Comparison of ENCODE assay signal across 8 cellular contexts in genomic region chr7:74365320-74366022, GRCh38.
DNase-seq lines count a peak whose midpoint lies in the region; ATAC-seq, FAIRE-seq and TF ChIP-seq lines count a peak whose summit lies in the region.

No MANE protein-coding gene starts in this region.

- peak; percentile 28 for DNase-seq in HCT116 (ENCODE audit: low read depth, low spot score)
- peak; percentile 65 for DNase-seq in NCI-H82 treated with DMSO at 0.1 percent for 48 hours (lab: John Stamatoyannopoulos, UW; ENCODE audit: unreplicated experiment)
- DNase-seq in neural progenitor cell (ENCODE audit: low spot score) = peak; percentile 95
- no peak for DNase-seq in stimulated activated CD4-positive, alpha-beta T cell treated with anti-CD3 and anti-CD28 coated beads, Interleukin-2, amount 100 ng/mL, for 24 hours
- no peak for DNase-seq in GM19239 (ENCODE audit: insufficient read length, low spot score)
- no peak for DNase-seq in effector memory CD4-positive, alpha-beta T cell

- H3K4me3 ChIP-seq in HCT116 (replicated peaks in 1 of 2; ENCODE audit: low read depth in 1 of 2, low read length in 2 of 2) = no peak overlapping the region
- no peak overlapping the region for H3K4me3 ChIP-seq in neural progenitor cell
- no peak overlapping the region for H3K4me3 ChIP-seq in effector memory CD4-positive, alpha-beta T cell (ENCODE audit: insufficient read depth, low read depth, low read length, poor library complexity, severe bottlenecking)

- FAIRE-seq in GM19239 (lab: Jason Lieb, UNC) = no peak

- H3K27me3 Mint-ChIP-seq in neural progenitor cell (ENCODE audit: insufficient read depth, low read depth) = no peaks in the 10 kb centered on the region

- no peaks in the 10 kb centered on the region for H3K9me2 ChIP-seq in HCT116 (ENCODE audit: insufficient read depth)

- no peaks in the 10 kb centered on the region for H3K9me3 Mint-ChIP-seq in neural progenitor cell

- H3F3A ChIP-seq in neural progenitor cell (ENCODE audit: low read depth) = peaks cover 4% of the 10 kb centered on the region

- CTCF ChIA-PET in HCT116 (lab: Charles Lee) = interaction anchor here (1.1 kb wide), 1 partner anchor 159 kb away, joined by 4 read pairs; no protein-coding TSS in a partner anchor

- no peaks in the 10 kb centered on the region for H3K9me3 ChIP-seq in HCT116 (ENCODE audit: control insufficient read depth in 1 of 2, insufficient read depth in 1 of 2, low read depth in 1 of 2, low read length in 2 of 2)
- no peaks in the 10 kb centered on the region for H3K9me3 ChIP-seq in neural progenitor cell (ENCODE audit: low read depth)
- no peaks in the 10 kb centered on the region for H3K9me3 ChIP-seq in effector memory CD4-positive, alpha-beta T cell (ENCODE audit: control insufficient read depth, low read length)

- H3K4me1 ChIP-seq in HCT116 (ENCODE audit: control insufficient read depth in 1 of 2, insufficient read depth in 2 of 2, low read length in 2 of 2) (peaks cover 0 to 10% of the 10 kb centered on the region in 2 experiments; a peak in 1 of 4 replicates), neural progenitor cell (no peaks in the 10 kb centered on the region)
- H3K4me1 ChIP-seq in effector memory CD4-positive, alpha-beta T cell (ENCODE audit: control insufficient read depth, insufficient read depth, low read length, poor library complexity, severe bottlenecking) = no peaks in the 10 kb centered on the region

- no peak overlapping the region for H3K27ac Mint-ChIP-seq in neural progenitor cell

- H3K36me3 Mint-ChIP-seq in neural progenitor cell = peaks cover 13% of the 10 kb centered on the region

- RAD21 ChIA-PET in HCT116 (lab: Charles Lee; ENCODE audit: low non-redundant PET in 1 of 2, low total read pairs in 2 of 2, uncharacterized antibody in 2 of 2, unreplicated experiment in 2 of 2) = no interaction called here

- intact Hi-C loops in HCT116 (cut with micrococcal nuclease) = no loop called here

- H3K36me3 ChIP-seq in HCT116 (ENCODE audit: control insufficient read depth in 1 of 2, insufficient read depth in 2 of 2, low read length in 2 of 2) = peaks cover 1 to 3% of the 10 kb centered on the region in 2 experiments; a peak in 3 of 4 replicates
- no peaks in the 10 kb centered on the region for H3K36me3 ChIP-seq in neural progenitor cell
- H3K36me3 ChIP-seq in effector memory CD4-positive, alpha-beta T cell (ENCODE audit: control insufficient read depth, insufficient read depth, low read length) = no peaks in the 10 kb centered on the region

- TF ChIP-seq CTCF in HCT116 (IDR thresholded peaks at IDR 0.05 in 2 of 3, conservative IDR thresholded peaks at IDR 0.05 in 1 of 3; ENCODE audit: borderline replicate concordance in 1 of 3, insufficient read depth in 1 of 3, low read depth in 2 of 3, low read length in 2 of 3) (no peak), neural progenitor cell (IDR thresholded peaks at IDR 0.05) (no peak)

- no peak for TF ChIP-seq POLR2A in HCT116 (IDR thresholded peaks at IDR 0.05; ENCODE audit: borderline replicate concordance, extremely low read depth, insufficient read depth, insufficient read length)

- H3K4me1 Mint-ChIP-seq in neural progenitor cell = peaks cover 12% of the 10 kb centered on the region

- POLR2A ChIA-PET in HCT116 (lab: Charles Lee) = no interaction called here

- BruUV-seq in HCT116 (replicated peaks; lab: Mats Ljungman, UMichigan) = no TSS peak

- H4K20me1 ChIP-seq in HCT116 (ENCODE audit: insufficient read depth) = no peaks in the 10 kb centered on the region
- peaks cover 5% of the 10 kb centered on the region for H4K20me1 ChIP-seq in neural progenitor cell (ENCODE audit: low read depth)

- no peak for TF ChIP-seq RAD21 in HCT116 (IDR thresholded peaks at IDR 0.05; ENCODE audit: low read depth)

- H3K27ac ChIP-seq in HCT116 (ENCODE audit: low read depth, low read length) (no peak overlapping the region), neural progenitor cell (no peak overlapping the region)
- H3K27ac ChIP-seq in effector memory CD4-positive, alpha-beta T cell (ENCODE audit: insufficient read depth, low read length, poor library complexity, severe bottlenecking) = no peak overlapping the region

- H3K27me3 ChIP-seq in HCT116 (ENCODE audit: insufficient read depth, low read length) = no peaks in the 10 kb centered on the region
- no peaks in the 10 kb centered on the region for H3K27me3 ChIP-seq in neural progenitor cell
- no peaks in the 10 kb centered on the region for H3K27me3 ChIP-seq in effector memory CD4-positive, alpha-beta T cell (replicated peaks; ENCODE audit: control insufficient read depth, insufficient read depth, low read length, poor library complexity, severe bottlenecking)

- H3K4me2 ChIP-seq in HCT116 (ENCODE audit: low read length) = no peak overlapping the region
- peak overlapping the region; percentile 28 for H3K4me2 ChIP-seq in neural progenitor cell

- H3K4me3 Mint-ChIP-seq in neural progenitor cell = peak overlapping the region; percentile 46

- H2AFZ ChIP-seq in HCT116 (ENCODE audit: low read depth, low read length, poor library complexity, severe bottlenecking) (no peak overlapping the region), neural progenitor cell (replicated peaks) (no peak overlapping the region)

- ATAC-seq in HCT116 = peak; percentile 98
- ATAC-seq in esophagus mucosa = peak; percentile 52
- ATAC-seq in HG03565 (IDR thresholded peaks at IDR 0.05; ENCODE audit: unreplicated experiment) = no peak

- H3K9ac ChIP-seq in HCT116 (ENCODE audit: low read length) (no peak overlapping the region), neural progenitor cell (no peak overlapping the region)

- H3K79me2 ChIP-seq in HCT116 (ENCODE audit: insufficient read depth, low read length) (no peaks in the 10 kb centered on the region), neural progenitor cell (ENCODE audit: low read depth) (no peaks in the 10 kb centered on the region)

TF ChIP-seq in HCT116, 20 proteins besides CTCF, POLR2A, EP300 and RAD21 (continues in another document):
- TF ChIP-seq REST (IDR thresholded peaks at IDR 0.05; ENCODE audit: low read depth) (no peak), ZNF274 (IDR thresholded peaks at IDR 0.05; ENCODE audit: low read depth, low read length) (no peak), MAX (IDR thresholded peaks at IDR 0.05) (no peak; the same call in 1 of the 2 replicates), ZBTB33 (IDR thresholded peaks at IDR 0.05; ENCODE audit: extremely low read depth, insufficient replicate concordance, low read length) (no peak), JUND (IDR thresholded peaks at IDR 0.05) (no peak), EZH2 (IDR thresholded peaks at IDR 0.05) (no peak), CEBPB (IDR thresholded peaks at IDR 0.05; ENCODE audit: low read depth) (no peak), ZFX (IDR thresholded peaks at IDR 0.05) (no peak), POLR2AphosphoS5 (IDR thresholded peaks at IDR 0.05; ENCODE audit: low read depth, low read length) (no peak), SIN3A (IDR thresholded peaks at IDR 0.05; ENCODE audit: low read depth) (no peak), FOSL1 (IDR thresholded peaks at IDR 0.05; ENCODE audit: low read depth) (no peak), SRF (IDR thresholded peaks at IDR 0.05; ENCODE audit: low read depth) (no peak), TCF7L2 (IDR thresholded peaks at IDR 0.05; ENCODE audit: borderline replicate concordance, extremely low read depth, insufficient read depth, insufficient read length) (no peak), ELF1 (IDR thresholded peaks at IDR 0.05; ENCODE audit: borderline replicate concordance, low read depth) (no peak), SP1 (IDR thresholded peaks at IDR 0.05; ENCODE audit: low read depth) (no peak), CBX3 (IDR thresholded peaks at IDR 0.05; ENCODE audit: low read depth) (no peak)

Comparison
In these comparisons a context has a peak if more than half of its experiments do, and no peak if none do; other contexts are left out.
1. DNase-seq: peak in HCT116 (single experiment), NCI-H82 treated with DMSO at 0.1 percent for 48 hours (single experiment) and neural progenitor cell (single experiment); none in stimulated activated CD4-positive, alpha-beta T cell treated with anti-CD3 and anti-CD28 coated beads, Interleukin-2, amount 100 ng/mL, for 24 hours (0 of 2), GM19239 (single experiment) and effector memory CD4-positive, alpha-beta T cell (0 of 3).